ENCODE assay signal across 8 cellular contexts in the genomic region with DNA sequence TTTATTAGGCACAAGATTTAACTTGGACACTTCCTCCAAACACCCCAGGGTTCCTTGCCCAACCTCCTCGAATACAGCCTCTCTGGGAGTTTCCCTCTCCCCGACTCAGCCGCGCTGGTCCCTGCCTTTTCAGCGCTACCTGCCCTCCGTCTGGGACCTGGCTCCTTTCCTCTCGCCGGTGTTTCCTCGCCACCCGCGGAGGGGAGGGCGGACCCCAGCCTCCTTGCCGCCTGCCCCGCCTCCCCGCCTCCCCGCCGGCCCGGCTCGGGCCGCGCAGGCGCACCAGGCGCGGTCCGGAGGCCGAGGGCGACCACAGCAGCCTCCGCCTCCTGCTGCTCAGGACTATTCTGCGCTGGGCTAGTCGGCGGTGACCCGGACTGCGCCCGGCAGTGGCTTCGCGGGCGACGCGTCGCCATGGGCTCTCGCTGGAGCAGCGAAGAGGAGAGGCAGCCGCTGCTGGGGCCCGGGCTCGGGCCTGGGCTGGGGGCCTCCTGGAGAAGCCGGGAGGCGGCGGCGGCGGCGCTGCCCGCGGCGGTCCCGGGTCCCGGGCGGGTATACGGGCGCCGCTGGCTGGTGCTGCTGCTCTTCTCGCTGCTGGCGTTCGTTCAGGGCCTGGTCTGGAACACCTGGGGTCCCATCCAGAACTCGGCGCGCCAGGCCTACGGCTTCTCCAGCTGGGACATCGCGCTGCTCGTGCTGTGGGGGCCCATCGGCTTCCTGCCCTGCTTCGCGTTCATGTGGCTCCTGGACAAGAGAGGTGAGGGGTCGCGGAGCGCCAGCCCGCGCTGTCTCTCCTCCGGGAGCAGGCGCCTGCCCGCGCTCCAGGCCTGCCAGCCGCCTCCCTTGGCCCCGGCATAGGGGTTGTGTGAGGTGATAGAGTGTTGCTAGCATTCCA. TPM values are rescaled to one million over a fixed set of nuclear protein-coding genes. Genes with fewer than 3 reads are reported as not detected.
DNase-seq lines count a peak whose midpoint lies in the region; ATAC-seq and TF ChIP-seq lines count a peak whose summit lies in the region.

A gene with protein sequence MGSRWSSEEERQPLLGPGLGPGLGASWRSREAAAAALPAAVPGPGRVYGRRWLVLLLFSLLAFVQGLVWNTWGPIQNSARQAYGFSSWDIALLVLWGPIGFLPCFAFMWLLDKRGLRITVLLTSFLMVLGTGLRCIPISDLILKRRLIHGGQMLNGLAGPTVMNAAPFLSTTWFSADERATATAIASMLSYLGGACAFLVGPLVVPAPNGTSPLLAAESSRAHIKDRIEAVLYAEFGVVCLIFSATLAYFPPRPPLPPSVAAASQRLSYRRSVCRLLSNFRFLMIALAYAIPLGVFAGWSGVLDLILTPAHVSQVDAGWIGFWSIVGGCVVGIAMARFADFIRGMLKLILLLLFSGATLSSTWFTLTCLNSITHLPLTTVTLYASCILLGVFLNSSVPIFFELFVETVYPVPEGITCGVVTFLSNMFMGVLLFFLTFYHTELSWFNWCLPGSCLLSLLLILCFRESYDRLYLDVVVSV (plus strand): TSS at position 291 of the 895 bp plus-strand sequence. CDS start 124 bp downstream, at position 415.

- ATAC-seq in GM19043 (IDR thresholded peaks at IDR 0.05; ENCODE audit: low read depth, unreplicated experiment) (peak; percentile 78), HG03378 (IDR thresholded peaks at IDR 0.05; ENCODE audit: unreplicated experiment) (peak; percentile 58), lung (ENCODE audit: insufficient read depth, low FRiP score) (peak; percentile 91)

- no peaks in the 10 kb centered on the region for H3K9me3 ChIP-seq in lung (ENCODE audit: control insufficient read depth in 2 of 2, insufficient read depth in 1 of 2, low read length in 1 of 2)

- H3K27me3 ChIP-seq in lung (ENCODE audit: control insufficient read depth, insufficient read depth): no peaks in the 10 kb centered on the region

- peak within 1 kb of the TSS; percentile 97 to 100 for H3K27ac ChIP-seq in lung (ENCODE audit: low read depth in 1 of 2, low read length in 1 of 2)

- H3K4me1 ChIP-seq in lung (ENCODE audit: control insufficient read depth in 2 of 2, insufficient read depth in 2 of 2, low read length in 2 of 2): peaks cover 2 to 16% of the 10 kb centered on the region in 2 donors

- peak within 1 kb of the TSS; percentile 62 for H3K4me3 ChIP-seq in lung

- H3K36me3 ChIP-seq in lung (ENCODE audit: control insufficient read depth in 2 of 2, insufficient read depth in 2 of 2, low read length in 2 of 2): no peaks in the 10 kb centered on the region

- DNase-seq in 8988T: peak; percentile 87
- peak; percentile 84 for DNase-seq in activated CD4-positive, CD25-positive, alpha-beta regulatory T cell treated with anti-CD3 and anti-CD28 coated beads, Interleukin-2, amount 50 U/mL, for 72 hours
- DNase-seq in dermis microvascular lymphatic vessel endothelial cell (ENCODE audit: low read depth in 2 of 2): peak; percentile 45 to 85
- peak; percentile 73 for DNase-seq in lung (ENCODE audit: low spot score)
- peak; percentile 21 for DNase-seq in stimulated activated CD8-positive, alpha-beta memory T cell treated with anti-CD3 and anti-CD28 coated beads, Interleukin-12 subunit alpha, Interleukin-12 subunit beta, amount 100 ng/mL, for 1 hour (ENCODE audit: low read depth)
- no peak for DNase-seq in amniotic stem cell (lab: John Stamatoyannopoulos, UW)

- WGBS in lung, 2 donors: 1% methylated on average over 76 to 84 of the region's 84 CpGs

- TF ChIP-seq CTCF in lung (IDR thresholded peaks at IDR 0.05; ENCODE audit: control extremely low read depth, extremely low read depth): no peak

RNA-seq across cellular contexts. Expression of the gene that starts here (rescaled TPM):
- 10.9 and 14.7 TPM in 2 replicates for total RNA-seq in dermis microvascular lymphatic vessel endothelial cell
- total RNA-seq in lung: 10 to 100 TPM; 12.5 to 24.4 TPM
- 1 to 10 TPM; 3.9 to 7.3 TPM for polyA plus RNA-seq in lung
